Comparison of ENCODE assay signal across 6 cellular contexts in the genomic region with DNA sequence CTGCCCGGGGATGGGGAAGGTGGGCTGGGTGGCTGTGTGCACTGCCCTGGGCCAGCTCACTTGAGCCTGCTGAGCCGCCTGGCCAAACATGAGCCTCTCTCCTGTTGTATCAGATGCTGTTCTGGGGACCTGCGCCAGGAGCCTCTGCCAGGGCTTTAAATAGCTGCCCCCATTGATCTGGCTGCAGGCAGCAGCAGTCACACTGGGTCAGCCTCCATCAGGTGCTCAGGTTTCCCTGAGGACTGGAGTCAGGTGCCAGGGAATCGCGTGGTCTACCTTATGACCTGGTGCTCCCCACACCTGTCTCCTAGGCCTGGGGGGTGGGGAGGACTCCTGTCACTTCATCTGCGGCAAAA. TPM values are rescaled to one million over a fixed set of nuclear protein-coding genes. Genes with fewer than 3 reads are reported as not detected.
DNase-seq lines count a peak whose midpoint lies in the region; ATAC-seq and TF ChIP-seq lines count a peak whose summit lies in the region.

No MANE protein-coding gene starts in this region.

- H3K36me3 Mint-ChIP-seq in CD4-positive, CD25-positive, alpha-beta regulatory T cell = peaks cover 5% of the 10 kb centered on the region

- H3K4me1 Mint-ChIP-seq in CD4-positive, CD25-positive, alpha-beta regulatory T cell = peaks cover 6 to 64% (median 48%) of the 10 kb centered on the region in 4 donors

- TF ChIP-seq EP300 in upper lobe of left lung (IDR thresholded peaks at IDR 0.05) = no peak

- no peak for ATAC-seq in CD4-positive, CD25-positive, alpha-beta regulatory T cell (ENCODE audit: low read depth in 2 of 2)
- no peak for ATAC-seq in upper lobe of left lung (ENCODE audit: low FRiP score in 2 of 2)

- H3K4me3 Mint-ChIP-seq in CD4-positive, CD25-positive, alpha-beta regulatory T cell = peak overlapping the region; percentile 93 to 95 (median 94)

- TF ChIP-seq POLR2A in upper lobe of left lung (IDR thresholded peaks at IDR 0.05) = no peak

- no peak overlapping the region for H2AFZ ChIP-seq in OCI-LY3 (ENCODE audit: low read depth, low read length)

- peak overlapping the region; percentile 81 for H3K4me2 ChIP-seq in OCI-LY3 (ENCODE audit: low read length)

- peak overlapping the region; percentile 76 for H3K9ac ChIP-seq in OCI-LY3 (ENCODE audit: low read length)

- H3K27ac Mint-ChIP-seq in CD4-positive, CD25-positive, alpha-beta regulatory T cell = peak overlapping the region in 2 of 3 donors; percentile 91 to 95

- H3K36me3 ChIP-seq in CD4-positive, CD25-positive, alpha-beta regulatory T cell (ENCODE audit: control insufficient read depth, insufficient read depth, low read length) = peaks cover 12% of the 10 kb centered on the region
- H3K36me3 ChIP-seq in OCI-LY3 (replicated peaks; ENCODE audit: low read depth, low read length) (peaks cover 17% of the 10 kb centered on the region), right atrium auricular region (peaks cover 28% of the 10 kb centered on the region), upper lobe of left lung (peaks cover 9 to 32% (median 24%) of the 10 kb centered on the region in 4 donors)

- no peaks in the 10 kb centered on the region for H3K9me3 Mint-ChIP-seq in CD4-positive, CD25-positive, alpha-beta regulatory T cell

- DNase-seq in CD4-positive, CD25-positive, alpha-beta regulatory T cell = no peak
- DNase-seq in right atrium auricular region (ENCODE audit: low spot score) (peak; percentile 70), upper lobe of left lung (no peak), GM19240 (ENCODE audit: insufficient read length, low spot score) (no peak)
- DNase-seq in NK-92 treated with Interleukin-12 subunit alpha and Interleukin-12 subunit beta, amount 100 ng/mL, for 24 hours (lab: John Stamatoyannopoulos, UW) = no peak

- H4K20me1 ChIP-seq in OCI-LY3 (ENCODE audit: insufficient read depth, low read length) = no peaks in the 10 kb centered on the region

- H3K9me3 ChIP-seq in CD4-positive, CD25-positive, alpha-beta regulatory T cell (ENCODE audit: control insufficient read depth in 2 of 2, low read length in 2 of 2) = no peaks in the 10 kb centered on the region
- no peaks in the 10 kb centered on the region for H3K9me3 ChIP-seq in OCI-LY3 (ENCODE audit: insufficient read depth, low read length)
- H3K9me3 ChIP-seq in right atrium auricular region = no peaks in the 10 kb centered on the region
- no peaks in the 10 kb centered on the region for H3K9me3 ChIP-seq in upper lobe of left lung

- peak overlapping the region; percentile 94 for H3K27ac ChIP-seq in CD4-positive, CD25-positive, alpha-beta regulatory T cell (ENCODE audit: insufficient read depth, low read length, poor library complexity, severe bottlenecking)
- H3K27ac ChIP-seq in OCI-LY3 (ENCODE audit: low read length) (peak overlapping the region; percentile 93), right atrium auricular region (peak overlapping the region; percentile 91 to 93), upper lobe of left lung (peak overlapping the region in 3 of 4 donors; percentile 62 to 79 (median 76))

- peaks cover 23% of the 10 kb centered on the region for H3K79me2 ChIP-seq in OCI-LY3 (ENCODE audit: low read length)

- 70% methylated on average over 6 of the region's 6 CpGs; no CpG with 5 or more reads in 1 of the 2 donors for WGBS in upper lobe of left lung, 2 donors

- no peaks in the 10 kb centered on the region for H3K27me3 ChIP-seq in CD4-positive, CD25-positive, alpha-beta regulatory T cell (ENCODE audit: control insufficient read depth, insufficient read depth, low read length)
- H3K27me3 ChIP-seq in OCI-LY3 (ENCODE audit: low read depth, low read length) (no peaks in the 10 kb centered on the region), right atrium auricular region (no peaks in the 10 kb centered on the region), upper lobe of left lung (no peaks in the 10 kb centered on the region)

- peak overlapping the region; percentile 91 for H3K4me3 ChIP-seq in CD4-positive, CD25-positive, alpha-beta regulatory T cell (ENCODE audit: low read depth, low read length)
- H3K4me3 ChIP-seq in OCI-LY3 (ENCODE audit: low read length) (peak overlapping the region; percentile 88), right atrium auricular region (peak overlapping the region; percentile 58 to 65), upper lobe of left lung (peak overlapping the region in 1 of 4 donors; percentile 69)

- no peak for TF ChIP-seq CTCF in OCI-LY3 (IDR thresholded peaks at IDR 0.05; ENCODE audit: low read depth, low read length)
- no peak for TF ChIP-seq CTCF in right atrium auricular region (IDR thresholded peaks at IDR 0.05)
- no peak for TF ChIP-seq CTCF in upper lobe of left lung (IDR thresholded peaks at IDR 0.05)

- peaks cover 48% of the 10 kb centered on the region for H3K4me1 ChIP-seq in CD4-positive, CD25-positive, alpha-beta regulatory T cell (ENCODE audit: control insufficient read depth, insufficient read depth, low read length, poor library complexity, severe bottlenecking)
- H3K4me1 ChIP-seq in OCI-LY3 (ENCODE audit: low read length) (peaks cover 37% of the 10 kb centered on the region), right atrium auricular region (peaks cover 0 to 37% of the 10 kb centered on the region in 2 donors), upper lobe of left lung (peaks cover 15 to 31% (median 26%) of the 10 kb centered on the region in 4 donors)

- no peaks in the 10 kb centered on the region for H3K27me3 Mint-ChIP-seq in CD4-positive, CD25-positive, alpha-beta regulatory T cell

RNA-seq across cellular contexts. Expression of gene CCDC28B, which starts 0.7 kb away (rescaled TPM):
- 10.3 TPM for total RNA-seq in CD4-positive, CD25-positive, alpha-beta regulatory T cell
- 10 to 100 TPM; 12.0 to 15.5 (median 14.1) TPM for polyA plus RNA-seq in CD4-positive, CD25-positive, alpha-beta regulatory T cell
- total RNA-seq in right atrium auricular region (10 to 100 TPM in 1 of 2 donors, 1 to 10 TPM in 1; 9.5 to 11.2 TPM), upper lobe of left lung (1 to 10 TPM in 5 of 6 donors, under 1 TPM in 1; 0.98 to 4.2 (median 3.2) TPM)

RNA-seq across cellular contexts. Expression of gene IQCC, which starts 5.8 kb away (rescaled TPM):
- total RNA-seq in CD4-positive, CD25-positive, alpha-beta regulatory T cell = 2.7 TPM
- 1 to 10 TPM in 3 of 4 donors, under 1 TPM in 1; 0.68 to 1.8 (median 1.5) TPM for polyA plus RNA-seq in CD4-positive, CD25-positive, alpha-beta regulatory T cell
- total RNA-seq in right atrium auricular region (1 to 10 TPM in 1 of 2 donors, under 1 TPM in 1; 0.48 to 1.3 TPM), upper lobe of left lung (1 to 10 TPM in 5 of 6 donors, under 1 TPM in 1; 0.55 to 6.3 (median 1.9) TPM)

RNA-seq across cellular contexts. Expression of gene DCDC2B, which starts 9.2 kb away (rescaled TPM):
- not detected for total RNA-seq in CD4-positive, CD25-positive, alpha-beta regulatory T cell
- under 1 TPM in 1 of 4 donors, not detected in 3; 0.09 TPM for polyA plus RNA-seq in CD4-positive, CD25-positive, alpha-beta regulatory T cell
- total RNA-seq in right atrium auricular region (not detected), upper lobe of left lung (10 to 100 TPM in 1 of 6 donors, 1 to 10 TPM in 4, under 1 TPM in 1; 0.11 to 11.4 (median 4.5) TPM)

RNA-seq across cellular contexts. Expression of gene TXLNA, which starts 20.2 kb away (rescaled TPM):
- total RNA-seq in CD4-positive, CD25-positive, alpha-beta regulatory T cell = 30.9 TPM
- polyA plus RNA-seq in CD4-positive, CD25-positive, alpha-beta regulatory T cell = 10 to 100 TPM; 22.4 to 30.0 (median 24.0) TPM
- total RNA-seq in right atrium auricular region (10 to 100 TPM; 16.1 to 29.4 TPM), upper lobe of left lung (10 to 100 TPM; 29.3 to 57.5 (median 47.5) TPM)

RNA-seq across cellular contexts. Expression of gene TMEM234, which starts 22.5 kb away (rescaled TPM):
- 14.2 TPM for total RNA-seq in CD4-positive, CD25-positive, alpha-beta regulatory T cell
- 1 to 10 TPM; 4.6 to 6.2 (median 5.5) TPM for polyA plus RNA-seq in CD4-positive, CD25-positive, alpha-beta regulatory T cell
- total RNA-seq in right atrium auricular region (1 to 10 TPM; 8.1 to 8.9 TPM), upper lobe of left lung (10 to 100 TPM; 14.9 to 62.9 (median 21.1) TPM)
